ENCODE assay signal across 34 cellular contexts in the genomic region with DNA sequence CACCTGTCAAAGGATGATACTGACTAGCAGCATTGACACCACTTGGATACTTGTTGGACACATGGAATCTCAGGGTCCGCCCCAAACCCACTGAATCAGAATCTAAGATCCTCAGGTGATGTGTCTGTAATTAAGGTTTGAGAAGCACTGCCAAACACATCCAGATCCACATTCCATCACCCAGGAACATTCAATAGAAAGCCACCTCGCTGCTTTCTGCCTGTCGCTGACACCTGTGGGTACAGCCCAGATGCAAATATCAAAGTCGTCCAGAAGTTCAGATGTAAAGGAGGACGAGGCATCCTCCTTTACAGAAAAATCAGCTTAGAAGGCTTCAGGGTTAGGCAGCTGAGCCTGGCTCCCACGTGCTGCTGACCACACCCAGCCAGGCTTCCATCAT.
"Had no signal": no experiment of that assay in that cellular context is flagged by ENCODE, and none has a peak within 500 bp of the region (broad histone marks: within the 10 kb centered on the region; RNA-seq: fewer than 3 reads in every experiment).

No MANE protein-coding gene starts in this region.

- H3K4me3 ChIP-seq: MG63 had no signal

- DNase-seq: Karpas-422, Kasumi-1, MG63, MM.1S, MV-4-11, NCI-H1048, NCI-H1092, NCI-H1092 treated with DMSO at 0.1 percent for 48 hours, NCI-H1105, NCI-H1105 treated with DMSO at 0.1 percent for 48 hours, NCI-H1417, NCI-H1417 treated with DMSO at 0.1 percent for 48 hours, NCI-H1436, NCI-H1436 treated with DMSO at 0.1 percent for 48 hours, NCI-H146, NCI-H1694, NCI-H1694 treated with DMSO at 0.1 percent for 48 hours, NCI-H187, NCI-H187 treated with DMSO at 0.1 percent for 48 hours, NCI-H1930, NCI-H2029, NCI-H2029 treated with DMSO at 0.1 percent for 48 hours, NCI-H2081, NCI-H2081 treated with DMSO at 0.1 percent for 48 hours, NCI-H2107, NCI-H2171, NCI-H2171 treated with DMSO at 0.1 percent for 48 hours, NCI-H2227 treated with DMSO at 0.1 percent for 48 hours, NCI-H226, NCI-H345, NCI-H446, NCI-H446 treated with DMSO at 0.1 percent for 48 hours, NCI-H510A, NCI-H510A treated with DMSO at 0.1 percent for 48 hours had no signal

- H3K9me3 ChIP-seq: MG63 had no signal
